17 cellular contexts compared by ENCODE assay signal in genomic region chr9:135255033-135255842, GRCh38.
DNase-seq lines count a peak whose midpoint lies in the region; ATAC-seq and TF ChIP-seq lines count a peak whose summit lies in the region.
"Had no signal": no experiment of that assay in that cellular context is flagged by ENCODE, and none has a peak within 500 bp of the region (broad histone marks: within the 10 kb centered on the region; RNA-seq: fewer than 3 reads in every experiment).

No MANE protein-coding gene starts in this region.

- H3K27me3 ChIP-seq in HCT116 (ENCODE audit: insufficient read depth, low read length) (no peaks in the 10 kb centered on the region), endodermal cell (ENCODE audit: control insufficient read depth, insufficient read depth, low read length, poor library complexity, severe bottlenecking) (no peaks in the 10 kb centered on the region), neuronal stem cell (ENCODE audit: control insufficient read depth in 3 of 3, insufficient read depth in 3 of 3, low read depth in 1 of 3, low read length in 3 of 3) (peaks cover 0 to 23% (median 3%) of the 10 kb centered on the region in 3 experiments), hepatocyte (peaks cover 5% of the 10 kb centered on the region)
- H3K27me3 ChIP-seq: BLaER1 treated with 17β-estradiol and CSF1 and Interleukin-3, amounts not matched to agents 10 nM and 100 nM; Peyer's patch had no signal

- H3K4me1 ChIP-seq in HCT116 (ENCODE audit: control insufficient read depth in 1 of 2, insufficient read depth in 2 of 2, low read length in 2 of 2) (peaks cover 9 to 24% of the 10 kb centered on the region in 2 experiments; a peak in 3 of 4 replicates), endodermal cell (ENCODE audit: control insufficient read depth, insufficient read depth, low read length) (no peaks in the 10 kb centered on the region), neuronal stem cell (ENCODE audit: control insufficient read depth in 2 of 2, insufficient read depth in 1 of 2, low read depth in 1 of 2, low read length in 2 of 2) (peaks cover 0 to 22% of the 10 kb centered on the region in 2 donors), hepatocyte (ENCODE audit: insufficient read depth) (no peaks in the 10 kb centered on the region)
- H3K4me1 ChIP-seq: Peyer's patch, SJCRH30 had no signal

- no peak overlapping the region for H3K27ac Mint-ChIP-seq in endodermal cell

- no peaks in the 10 kb centered on the region for H3K36me3 Mint-ChIP-seq in endodermal cell (ENCODE audit: low read depth)

- peak overlapping the region; percentile 85 for H3K18ac ChIP-seq in neuronal stem cell (ENCODE audit: low read length)

- no peak overlapping the region for H4K8ac ChIP-seq in neuronal stem cell (ENCODE audit: low read depth, low read length)

- H4K91ac ChIP-seq in neuronal stem cell (ENCODE audit: low read depth, low read length, poor library complexity) = peak overlapping the region; percentile 43

- POLR2A ChIA-PET in HCT116 (lab: Charles Lee) = no interaction called here
- POLR2A ChIA-PET in RWPE1 (lab: Yijun Ruan, JAX; ENCODE audit: low non-redundant PET) = no interaction called here

- no peaks in the 10 kb centered on the region for H3K79me2 ChIP-seq in HCT116 (ENCODE audit: insufficient read depth, low read length)
- H3K79me2 ChIP-seq in hepatocyte = no peaks in the 10 kb centered on the region

- H3K4me2 ChIP-seq in HCT116 (ENCODE audit: low read length) (no peak overlapping the region), neuronal stem cell (ENCODE audit: insufficient read depth, low read length, poor library complexity, severe bottlenecking) (no peak overlapping the region), hepatocyte (no peak overlapping the region)
- H3K4me2 ChIP-seq: BLaER1 treated with 17β-estradiol and CSF1 and Interleukin-3, amounts not matched to agents 10 nM and 100 nM had no signal

- peak; percentile 12 for DNase-seq in DMS 273 (lab: John Stamatoyannopoulos, UW; ENCODE audit: unreplicated experiment)
- no peak for DNase-seq in DMS 273 treated with DMSO at 0.1 percent for 48 hours (lab: John Stamatoyannopoulos, UW)
- DNase-seq in HCT116 (ENCODE audit: low read depth, low spot score) = no peak
- peak; percentile 67 for DNase-seq in endodermal cell
- no peak for DNase-seq in neuronal stem cell (ENCODE audit: low spot score)
- DNase-seq in hepatocyte (ENCODE audit: low spot score) = no peak
- no peak for DNase-seq in RWPE1 (ENCODE audit: low spot score)
- DNase-seq: KBM-7, NCI-H1092, NCI-H1694, NCI-H446, NCI-H774, Peyer's patch, SJCRH30 had no signal

- H3K27me3 Mint-ChIP-seq in endodermal cell (ENCODE audit: insufficient read depth) = no peaks in the 10 kb centered on the region

- H2BK5ac ChIP-seq in neuronal stem cell (ENCODE audit: low read length) = peak overlapping the region; percentile 90

- H2BK15ac ChIP-seq in neuronal stem cell (ENCODE audit: low read length) = peak overlapping the region; percentile 67

- peak overlapping the region; percentile 58 for H2BK12ac ChIP-seq in neuronal stem cell (ENCODE audit: low read length)

- intact Hi-C loops in HCT116 (cut with micrococcal nuclease) = loop anchor here (10.0 kb wide), 1 partner anchor 170 kb away; the partner anchor contains the start of gene OLFM1

- H2BK120ac ChIP-seq in neuronal stem cell (ENCODE audit: low read depth, low read length) = peak overlapping the region; percentile 28

- CTCF ChIA-PET in HCT116 (lab: Charles Lee) = no interaction called here
- CTCF ChIA-PET in RWPE1 (lab: Yijun Ruan, JAX) = interaction anchor here (0.6 to 0.7 kb wide), 3 partner anchors 122 to 954 kb away, joined by 3 to 4 read pairs (median 3); no protein-coding TSS in a partner anchor

- no peaks in the 10 kb centered on the region for H4K20me1 ChIP-seq in HCT116 (ENCODE audit: insufficient read depth)
- no peaks in the 10 kb centered on the region for H4K20me1 ChIP-seq in hepatocyte (ENCODE audit: insufficient read depth, poor library complexity, severe bottlenecking)

- no peak overlapping the region for H2AFZ ChIP-seq in HCT116 (ENCODE audit: low read depth, low read length, poor library complexity, severe bottlenecking)
- no peak overlapping the region for H2AFZ ChIP-seq in neuronal stem cell (ENCODE audit: low read length)
- no peak overlapping the region for H2AFZ ChIP-seq in hepatocyte

- BruUV-seq in HCT116 (replicated peaks; lab: Mats Ljungman, UMichigan) = no TSS peak

- TF ChIP-seq CTCF in HCT116 (IDR thresholded peaks at IDR 0.05 in 2 of 3, conservative IDR thresholded peaks at IDR 0.05 in 1 of 3; ENCODE audit: borderline replicate concordance in 1 of 3, insufficient read depth in 1 of 3, low read depth in 2 of 3, low read length in 2 of 3) = 0 out of 6 replicates have a peak, but pooled peaks of 1 of the 3 experiments have one; percentile 3
- peak; percentile 28 for TF ChIP-seq CTCF in endodermal cell (conservative IDR thresholded peaks at IDR 0.05)
- TF ChIP-seq CTCF in hepatocyte (IDR thresholded peaks at IDR 0.05; ENCODE audit: poor library complexity) = no peak
- no peak for TF ChIP-seq CTCF in RWPE1 (conservative IDR thresholded peaks at IDR 0.05; ENCODE audit: low read depth)

- H3K79me1 ChIP-seq in neuronal stem cell (ENCODE audit: low read depth, low read length) = no peaks in the 10 kb centered on the region

- RAD21 ChIA-PET in HCT116 (lab: Charles Lee; ENCODE audit: low non-redundant PET in 1 of 2, low total read pairs in 2 of 2, uncharacterized antibody in 2 of 2, unreplicated experiment in 2 of 2) = no interaction called here

- WGBS in endodermal cell (ENCODE audit: insufficient coverage in 1 of 2, insufficient read length in 1 of 2), 2 experiments = 84 to 87% methylated on average over 13 to 23 of the region's 23 CpGs
- no CpG with 5 or more reads among the region's 23 CpGs for WGBS in neuronal stem cell (ENCODE audit: extremely low coverage in 2 of 2, insufficient read length in 2 of 2, insufficient replicate concordance in 1 of 2), 2 donors
- 79% methylated on average over 21 of the region's 23 CpGs for WGBS in hepatocyte (ENCODE audit: low lambda C conversion rate, missing lambda C conversion rate)

- no peak overlapping the region for H3K9ac ChIP-seq in HCT116 (ENCODE audit: low read length)
- no peak overlapping the region for H3K9ac ChIP-seq in endodermal cell (ENCODE audit: extremely low read depth, low read length, poor library complexity, severe bottlenecking)
- H3K9ac ChIP-seq in neuronal stem cell (ENCODE audit: low read depth, low read length, poor library complexity) = peak overlapping the region; percentile 50
- H3K9ac ChIP-seq: BLaER1 treated with 17β-estradiol and CSF1 and Interleukin-3, amounts not matched to agents 10 nM and 100 nM had no signal

- ATAC-seq in HCT116 (no peak), GM19035 (IDR thresholded peaks at IDR 0.05; ENCODE audit: unreplicated experiment) (no peak)

- H3K4ac ChIP-seq in neuronal stem cell (ENCODE audit: low read length) = peak overlapping the region; percentile 84

- no peak for TF ChIP-seq POLR2A in HCT116 (IDR thresholded peaks at IDR 0.05; ENCODE audit: borderline replicate concordance, extremely low read depth, insufficient read depth, insufficient read length)

- H3K14ac ChIP-seq in neuronal stem cell (ENCODE audit: low read length) = peak overlapping the region; percentile 94

- H3K27ac ChIP-seq in HCT116 (ENCODE audit: low read depth, low read length) (no peak overlapping the region), endodermal cell (ENCODE audit: low read depth, low read length) (no peak overlapping the region), neuronal stem cell (replicated peaks; ENCODE audit: low read length) (no peak overlapping the region), hepatocyte (no peak overlapping the region), RWPE1 (no peak overlapping the region)
- H3K27ac ChIP-seq: 22Rv1; BLaER1 treated with 17β-estradiol and CSF1 and Interleukin-3, amounts not matched to agents 10 nM and 100 nM; Peyer's patch; SJCRH30 had no signal

- H3K4me3 Mint-ChIP-seq in endodermal cell = no peak overlapping the region

- no peaks in the 10 kb centered on the region for H3K9me3 ChIP-seq in HCT116 (ENCODE audit: control insufficient read depth in 1 of 2, insufficient read depth in 1 of 2, low read depth in 1 of 2, low read length in 2 of 2)
- no peaks in the 10 kb centered on the region for H3K9me3 ChIP-seq in endodermal cell (ENCODE audit: control insufficient read depth, low read length)
- peaks cover 0 to 4% of the 10 kb centered on the region in 2 donors for H3K9me3 ChIP-seq in neuronal stem cell (replicated peaks in 1 of 2; ENCODE audit: control insufficient read depth in 2 of 2, insufficient read depth in 1 of 2, low read depth in 1 of 2, low read length in 2 of 2)
- H3K9me3 ChIP-seq in hepatocyte (ENCODE audit: low read depth) = no peaks in the 10 kb centered on the region
- H3K9me3 ChIP-seq: BLaER1 treated with 17β-estradiol and CSF1 and Interleukin-3, amounts not matched to agents 10 nM and 100 nM; Peyer's patch; SJCRH30 had no signal

- H3K4me3 ChIP-seq in HCT116 (replicated peaks in 1 of 2; ENCODE audit: low read depth in 1 of 2, low read length in 2 of 2) (no peak overlapping the region), endodermal cell (ENCODE audit: low read length) (no peak overlapping the region), neuronal stem cell (ENCODE audit: low read length in 2 of 2) (no peak overlapping the region), hepatocyte (no peak overlapping the region)
- H3K4me3 ChIP-seq: BLaER1 treated with 17β-estradiol and CSF1 and Interleukin-3, amounts not matched to agents 10 nM and 100 nM; Peyer's patch; SJCRH30 had no signal

- peak overlapping the region; percentile 82 for H2AK5ac ChIP-seq in neuronal stem cell (ENCODE audit: low read depth, low read length)

- H3K9me2 ChIP-seq in HCT116 (ENCODE audit: insufficient read depth) = no peaks in the 10 kb centered on the region
- no peaks in the 10 kb centered on the region for H3K9me2 ChIP-seq in hepatocyte (replicated peaks; ENCODE audit: insufficient read depth)

- H3K36me3 ChIP-seq in HCT116 (ENCODE audit: control insufficient read depth in 1 of 2, insufficient read depth in 2 of 2, low read length in 2 of 2) = no peaks in the 10 kb centered on the region
- no peaks in the 10 kb centered on the region for H3K36me3 ChIP-seq in endodermal cell (ENCODE audit: control insufficient read depth, insufficient read depth, low read length)
- no peaks in the 10 kb centered on the region for H3K36me3 ChIP-seq in neuronal stem cell (replicated peaks in 1 of 2; ENCODE audit: control insufficient read depth in 2 of 2, insufficient read depth in 2 of 2, low read length in 2 of 2)
- no peaks in the 10 kb centered on the region for H3K36me3 ChIP-seq in hepatocyte (replicated peaks; ENCODE audit: insufficient read depth, low read depth)
- H3K36me3 ChIP-seq: BLaER1 treated with 17β-estradiol and CSF1 and Interleukin-3, amounts not matched to agents 10 nM and 100 nM; Peyer's patch; SJCRH30 had no signal

- H3K23ac ChIP-seq in neuronal stem cell (ENCODE audit: low read depth, low read length, poor library complexity) = peak overlapping the region; percentile 92

- no peaks in the 10 kb centered on the region for H3K4me1 Mint-ChIP-seq in endodermal cell

- no peaks in the 10 kb centered on the region for H3K9me3 Mint-ChIP-seq in endodermal cell

- peak; percentile 31 for TF ChIP-seq RAD21 in HCT116 (IDR thresholded peaks at IDR 0.05; ENCODE audit: low read depth)

TF ChIP-seq in HCT116, 20 proteins besides CTCF, POLR2A, EP300 and RAD21 (continues in another document):
- TF ChIP-seq CBX3 (IDR thresholded peaks at IDR 0.05; ENCODE audit: low read depth) (no peak), ZFX (IDR thresholded peaks at IDR 0.05) (no peak), SRF (IDR thresholded peaks at IDR 0.05; ENCODE audit: low read depth) (no peak)

Comparison
In these comparisons a context has a peak if more than half of its experiments do, and no peak if none do; other contexts are left out.
1. DNase-seq: peak in DMS 273 (single experiment) and endodermal cell (single experiment); none in DMS 273 treated with DMSO at 0.1 percent for 48 hours (single experiment), HCT116 (single experiment), neuronal stem cell (single experiment), hepatocyte (single experiment) and RWPE1 (single experiment).